Comparison of ENCODE assay signal across 28 cellular contexts in genomic region chr6:64301307-64302236, GRCh38.
"Had no signal": no experiment of that assay in that cellular context is flagged by ENCODE, and none has a peak within 500 bp of the region (broad histone marks: within the 10 kb centered on the region; RNA-seq: fewer than 3 reads in every experiment).

No MANE protein-coding gene starts in this region.

- H3K27ac Mint-ChIP-seq: activated CD8-positive, alpha-beta T cell treated with anti-CD3 and anti-CD28 coated beads for 36 hours; activated naive CD8-positive, alpha-beta T cell; activated T-cell treated with anti-CD3 and anti-CD28 coated beads, Interleukin-2, amount 50 U/mL, for 72 hours; mesothelial cell of epicardium; naive thymus-derived CD4-positive, alpha-beta T cell; stimulated activated memory B cell treated with anti-CD40 and anti-IgM and Interleukin-4, amounts not matched to agents 10 μg/mL and 1 μg/mL and 100 μg/mL, for 72 hours; stimulated activated naive CD8-positive, alpha-beta T cell treated with anti-CD3 and anti-CD28 coated beads, Interleukin-15, amount 100 ng/mL, for 72 hours had no signal

- H3K36me3 Mint-ChIP-seq: activated naive CD8-positive, alpha-beta T cell; naive thymus-derived CD4-positive, alpha-beta T cell; stimulated activated memory B cell treated with anti-CD40 and anti-IgM and Interleukin-4, amounts not matched to agents 10 μg/mL and 1 μg/mL and 100 μg/mL, for 72 hours had no signal

- DNase-seq: activated CD4-positive, alpha-beta T cell treated with anti-CD3 and anti-CD28 coated beads, Interleukin-2, amount 50 U/mL, for 1 hour; activated CD4-positive, CD25-positive, alpha-beta regulatory T cell treated with anti-CD3 and anti-CD28 coated beads, Interleukin-2, amount 50 U/mL, for 72 hours; activated CD8-positive, alpha-beta T cell treated with anti-CD3 and anti-CD28 coated beads for 36 hours; activated naive CD4-positive, alpha-beta T cell treated with Interleukin-2 at 50 U/mL for 16 hours; activated T-cell treated with anti-CD3 and anti-CD28 coated beads for 4 hours; activated T-cell treated with anti-CD3 and anti-CD28 coated beads, Interleukin-2, amount 50 U/mL, for 72 hours; anterior cingulate cortex; effector CD8-positive, alpha-beta T cell; glutamatergic neuron; left cardiac atrium; mammary epithelial cell; naive thymus-derived CD4-positive, alpha-beta T cell; pancreas; retina; sigmoid colon; small intestine; stimulated activated CD4-positive, alpha-beta T cell treated with anti-CD3 and anti-CD28 coated beads, Interleukin-1b, Interleukin-23, amount 100 ng/mL, for 48 hours; stimulated activated CD4-positive, alpha-beta T cell treated with anti-CD3 and anti-CD28 coated beads, Interleukin-4, amount 100 ng/mL, for 4 hours; stimulated activated CD8-positive, alpha-beta memory T cell treated with anti-CD3 and anti-CD28 coated beads, Interleukin-4, amount 100 ng/mL, for 48 hours; stimulated activated naive CD8-positive, alpha-beta T cell treated with anti-CD3 and anti-CD28 coated beads, Interleukin-15, amount 100 ng/mL, for 72 hours; substantia nigra; T-helper 2 cell; thyroid gland; upper lobe of right lung had no signal

- H3K4me1 ChIP-seq: pancreas, prostate gland, sigmoid colon, thyroid gland, upper lobe of right lung had no signal

- ATAC-seq: activated CD8-positive, alpha-beta T cell treated with anti-CD3 and anti-CD28 coated beads for 36 hours; activated T-cell treated with anti-CD3 and anti-CD28 coated beads, Interleukin-2, amount 50 U/mL, for 72 hours; left cardiac atrium; naive thymus-derived CD4-positive, alpha-beta T cell; pancreas; stimulated activated memory B cell treated with anti-CD40 and anti-IgM and Interleukin-4, amounts not matched to agents 10 μg/mL and 1 μg/mL and 100 μg/mL, for 72 hours; stimulated activated naive CD8-positive, alpha-beta T cell treated with anti-CD3 and anti-CD28 coated beads, Interleukin-15, amount 100 ng/mL, for 72 hours; upper lobe of right lung had no signal

- H3K9me3 ChIP-seq: pancreas, prostate gland, sigmoid colon, thyroid gland, upper lobe of right lung had no signal

- H3K4me3 Mint-ChIP-seq: activated CD8-positive, alpha-beta T cell treated with anti-CD3 and anti-CD28 coated beads for 36 hours; activated naive CD8-positive, alpha-beta T cell; activated T-cell treated with anti-CD3 and anti-CD28 coated beads, Interleukin-2, amount 50 U/mL, for 72 hours; mesothelial cell of epicardium; naive thymus-derived CD4-positive, alpha-beta T cell; stimulated activated memory B cell treated with anti-CD40 and anti-IgM and Interleukin-4, amounts not matched to agents 10 μg/mL and 1 μg/mL and 100 μg/mL, for 72 hours; stimulated activated naive CD8-positive, alpha-beta T cell treated with anti-CD3 and anti-CD28 coated beads, Interleukin-15, amount 100 ng/mL, for 72 hours had no signal

- H3K27ac ChIP-seq: pancreas, prostate gland, sigmoid colon, thyroid gland, upper lobe of right lung had no signal

- H3K27me3 Mint-ChIP-seq: activated CD8-positive, alpha-beta T cell treated with anti-CD3 and anti-CD28 coated beads for 36 hours; activated naive CD8-positive, alpha-beta T cell; naive thymus-derived CD4-positive, alpha-beta T cell; stimulated activated memory B cell treated with anti-CD40 and anti-IgM and Interleukin-4, amounts not matched to agents 10 μg/mL and 1 μg/mL and 100 μg/mL, for 72 hours; stimulated activated naive CD8-positive, alpha-beta T cell treated with anti-CD3 and anti-CD28 coated beads, Interleukin-15, amount 100 ng/mL, for 72 hours had no signal

- H3K27me3 ChIP-seq: pancreas, sigmoid colon, thyroid gland, upper lobe of right lung had no signal

- H3K4me3 ChIP-seq: pancreas, prostate gland, sigmoid colon, thyroid gland, upper lobe of right lung had no signal

- H3K4me1 Mint-ChIP-seq: mesothelial cell of epicardium; naive thymus-derived CD4-positive, alpha-beta T cell; stimulated activated memory B cell treated with anti-CD40 and anti-IgM and Interleukin-4, amounts not matched to agents 10 μg/mL and 1 μg/mL and 100 μg/mL, for 72 hours; stimulated activated naive CD8-positive, alpha-beta T cell treated with anti-CD3 and anti-CD28 coated beads, Interleukin-15, amount 100 ng/mL, for 72 hours had no signal

- H3K36me3 ChIP-seq: pancreas, prostate gland, sigmoid colon, thyroid gland, upper lobe of right lung had no signal
